18 cellular contexts compared by ENCODE assay signal in the genomic region with DNA sequence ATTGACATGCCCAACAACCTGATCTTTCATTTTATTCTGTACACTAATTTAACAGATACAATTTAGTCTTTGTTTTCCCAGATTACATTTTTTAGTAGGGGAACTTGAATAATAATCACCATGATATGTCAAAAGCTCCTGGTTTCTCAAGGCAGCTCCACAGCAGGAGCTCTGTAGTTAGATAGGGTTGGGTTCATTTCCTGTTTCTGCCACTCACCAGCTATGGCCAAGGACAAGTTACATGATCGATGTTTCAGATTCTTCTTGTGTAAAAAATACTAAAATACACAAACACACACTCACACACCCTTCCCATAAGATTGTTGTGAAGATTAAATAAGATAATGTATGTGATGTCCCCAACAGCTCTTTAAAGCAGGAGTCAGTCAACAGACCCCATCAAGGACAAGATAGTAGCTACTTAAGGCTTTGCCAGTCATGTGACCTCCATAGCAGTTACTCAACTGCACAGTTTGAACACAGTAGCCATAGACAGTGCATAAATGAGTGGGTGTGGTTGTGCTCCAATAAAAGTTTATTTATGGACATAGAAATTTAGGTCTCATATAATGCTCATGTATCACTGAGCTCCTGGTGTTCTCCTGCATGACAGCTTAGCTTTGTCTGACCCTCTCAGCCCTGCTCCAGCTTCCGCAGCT. TPM values are rescaled to one million over a fixed set of nuclear protein-coding genes. Genes with fewer than 3 reads are reported as not detected.
A peak's percentile ranks its signal among the peaks of the same experiment; 100 is the strongest.
DNase-seq lines count a peak whose midpoint lies in the region; ATAC-seq and TF ChIP-seq lines count a peak whose summit lies in the region.
"Had no signal": no experiment of that assay in that cellular context is flagged by ENCODE, and none has a peak within 500 bp of the region (broad histone marks: within the 10 kb centered on the region; RNA-seq: fewer than 3 reads in every experiment).

No MANE protein-coding gene starts in this region.

- no peaks in the 10 kb centered on the region for H3F3A ChIP-seq in Loucy (ENCODE audit: low read depth)

- H3K27me3 ChIP-seq in Loucy (ENCODE audit: insufficient read depth, low read length, poor library complexity, severe bottlenecking), result no peaks in the 10 kb centered on the region
- no peaks in the 10 kb centered on the region for H3K27me3 ChIP-seq in hepatocyte
- no peaks in the 10 kb centered on the region for H3K27me3 ChIP-seq in transverse colon
- no peaks in the 10 kb centered on the region for H3K27me3 ChIP-seq in MG63
- H3K27me3 ChIP-seq: Peyer's patch had no signal

- POLR2A ChIA-PET in RWPE1 (lab: Yijun Ruan, JAX; ENCODE audit: low non-redundant PET), result no interaction called here

- in situ Hi-C loops in transverse colon (cut with MboI; ENCODE audit: low pct_ligation_motif_present in 1 of 4, low pct_unique_long_range_greater_than_20kb in 1 of 4, low sequenced_read_pairs in 3 of 4), result no loop called here

- DNase-seq in hepatocyte (ENCODE audit: low spot score) (no peak), transverse colon (no peak), MG63 (no peak), RWPE1 (ENCODE audit: low spot score) (no peak), NCI-H2107 (lab: John Stamatoyannopoulos, UW) (no peak)
- DNase-seq: ACHN; AML-193; CD4-positive, CD25-positive, alpha-beta regulatory T cell; NCI-H1105; NCI-H1694 treated with DMSO at 0.1 percent for 48 hours; NCI-H2171 treated with DMSO at 0.1 percent for 48 hours; NCI-H748 treated with DMSO at 0.1 percent for 48 hours; Peyer's patch; SHP77 had no signal

- TF ChIP-seq POLR2A in transverse colon (IDR thresholded peaks at IDR 0.05), result no peak

- H3K79me2 ChIP-seq in Loucy (ENCODE audit: insufficient read depth, low read length) (peaks cover 18% of the 10 kb centered on the region), hepatocyte (peaks cover 58% of the 10 kb centered on the region)

- peak overlapping the region; percentile 11 for H3K9ac ChIP-seq in Loucy (ENCODE audit: low read depth, low read length, poor library complexity, severe bottlenecking)

- H3K4me2 ChIP-seq in Loucy (ENCODE audit: low read depth, low read length, poor library complexity, severe bottlenecking), result peak overlapping the region; percentile 63
- no peak overlapping the region for H3K4me2 ChIP-seq in hepatocyte
- H3K4me2 ChIP-seq: GM23338 had no signal

- H3K36me3 ChIP-seq in Loucy (ENCODE audit: insufficient read depth, low read length) (no peaks in the 10 kb centered on the region), hepatocyte (replicated peaks; ENCODE audit: insufficient read depth, low read depth) (no peaks in the 10 kb centered on the region), transverse colon (no peaks in the 10 kb centered on the region), MG63 (no peaks in the 10 kb centered on the region)
- H3K36me3 ChIP-seq: Peyer's patch had no signal

- H4K20me1 ChIP-seq in Loucy (ENCODE audit: insufficient read depth, low read length, poor library complexity, severe bottlenecking) (no peaks in the 10 kb centered on the region), hepatocyte (ENCODE audit: insufficient read depth, poor library complexity, severe bottlenecking) (no peaks in the 10 kb centered on the region)

- no peak for TF ChIP-seq EP300 in transverse colon (IDR thresholded peaks at IDR 0.05; ENCODE audit: low read depth)

- H2AFZ ChIP-seq in Loucy (ENCODE audit: low read length) (peak overlapping the region; percentile 29; the same call in 1 of the 2 replicates), hepatocyte (no peak overlapping the region)
- H2AFZ ChIP-seq: GM23338 had no signal

- 94% methylated on average over 2 of the region's 2 CpGs for WGBS in hepatocyte (ENCODE audit: low lambda C conversion rate, missing lambda C conversion rate)
- 51 to 67% methylated on average over 2 of the region's 2 CpGs for WGBS in transverse colon (ENCODE audit: low coverage in 1 of 2), 2 donors

- H3K4me1 ChIP-seq in Loucy (ENCODE audit: insufficient read depth, low read length, poor library complexity, severe bottlenecking) (peaks cover 41% of the 10 kb centered on the region), hepatocyte (ENCODE audit: insufficient read depth) (peaks cover 9% of the 10 kb centered on the region), transverse colon (peaks cover 0 to 24% (median 7%) of the 10 kb centered on the region in 4 donors)
- H3K4me1 ChIP-seq: Peyer's patch had no signal

- intact Hi-C loops in transverse colon (cut with DNase I; ENCODE audit: low total_unique reads), result no loop called here

- no peaks in the 10 kb centered on the region for H3K9me3 ChIP-seq in Loucy (ENCODE audit: insufficient read depth, low read depth, low read length)
- no peaks in the 10 kb centered on the region for H3K9me3 ChIP-seq in hepatocyte (ENCODE audit: low read depth)
- no peaks in the 10 kb centered on the region for H3K9me3 ChIP-seq in transverse colon
- H3K9me3 ChIP-seq in MG63, result no peaks in the 10 kb centered on the region
- H3K9me3 ChIP-seq: Peyer's patch had no signal

- no peak for TF ChIP-seq CTCF in Loucy (conservative IDR thresholded peaks at IDR 0.05; ENCODE audit: low read length)
- no peak for TF ChIP-seq CTCF in hepatocyte (IDR thresholded peaks at IDR 0.05; ENCODE audit: poor library complexity)
- TF ChIP-seq CTCF in transverse colon (IDR thresholded peaks at IDR 0.05), result no peak
- no peak for TF ChIP-seq CTCF in RWPE1 (conservative IDR thresholded peaks at IDR 0.05; ENCODE audit: low read depth)

- CTCF ChIA-PET in RWPE1 (lab: Yijun Ruan, JAX), result interaction anchor here (1.0 kb wide), 1 partner anchor 35 kb away, joined by 3 read pairs; no protein-coding TSS in a partner anchor

- H3K9me2 ChIP-seq in Loucy (replicated peaks; ENCODE audit: low read depth, low read length) (no peaks in the 10 kb centered on the region), hepatocyte (replicated peaks; ENCODE audit: insufficient read depth) (no peaks in the 10 kb centered on the region)

- peak; percentile 50 for ATAC-seq in GM18511 (IDR thresholded peaks at IDR 0.05; ENCODE audit: unreplicated experiment)
- ATAC-seq: GM23338, HCT116 had no signal

- H3K4me3 ChIP-seq in Loucy (ENCODE audit: low read length, poor library complexity, severe bottlenecking), result peak overlapping the region; percentile 24
- no peak overlapping the region for H3K4me3 ChIP-seq in hepatocyte
- no peak overlapping the region for H3K4me3 ChIP-seq in transverse colon
- H3K4me3 ChIP-seq in MG63, result no peak overlapping the region
- H3K4me3 ChIP-seq: GM23338, Peyer's patch had no signal

- H3K27ac ChIP-seq in hepatocyte, result peak overlapping the region; percentile 1
- H3K27ac ChIP-seq in transverse colon, result peak overlapping the region in 3 of 4 donors; percentile 8 to 61 (median 48)
- H3K27ac ChIP-seq in RWPE1, result no peak overlapping the region
- H3K27ac ChIP-seq: Peyer's patch had no signal

RNA-seq across cellular contexts. Expression of a gene that starts 18.4 kb away (rescaled TPM):
- 41.2 and 44.9 TPM in 2 replicates for total RNA-seq in hepatocyte
- polyA plus RNA-seq in hepatocyte, result 25.7 and 27.7 TPM in 2 replicates
- total RNA-seq in transverse colon, result 10 to 100 TPM; 29.4 to 45.6 (median 32.7) TPM
- 1.8 TPM in 1 of 2 replicates, not detected in the other for total RNA-seq in MG63 (2014; rRNA removed; shearing (Covaris generic); ENCODE audit: low replicate concordance)
- total RNA-seq: GM23338 had no signal
- polyA plus RNA-seq: CD4-positive, CD25-positive, alpha-beta regulatory T cell; GM23338 had no signal

Comparison
In these comparisons a context has a peak if more than half of its experiments do, and no peak if none do; other contexts are left out.
1. RNA of a gene that starts 18.4 kb away (total RNA-seq): 41.2 to 44.9 TPM in hepatocyte and 29.4 to 45.6 TPM in transverse colon; 1.8 TPM in MG63; every median in the first group is over 10 times any median in the second.